ENCODE assay signal across 16 cellular contexts in the genomic region with DNA sequence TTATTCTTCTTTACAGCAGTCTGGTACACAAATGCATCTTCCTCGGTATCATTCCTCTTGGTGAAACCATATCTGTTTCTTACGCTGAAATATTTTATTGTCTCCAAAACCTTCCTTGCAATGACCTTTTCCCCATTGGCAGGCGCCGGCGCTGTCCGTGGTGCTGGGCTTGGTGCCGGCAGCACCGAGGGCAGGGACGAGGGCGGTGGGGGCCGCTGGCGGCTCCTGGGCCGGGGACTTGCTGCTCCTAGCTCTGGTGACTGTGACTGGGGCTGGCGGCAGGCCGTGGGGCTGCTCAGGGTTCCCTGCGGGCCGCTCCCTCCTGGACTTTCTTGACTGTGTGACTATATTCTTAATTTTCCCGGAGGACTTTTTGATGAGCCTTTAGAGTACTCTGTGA.
DNase-seq lines count a peak whose midpoint lies in the region; ATAC-seq and TF ChIP-seq lines count a peak whose summit lies in the region.
"Had no signal": no experiment of that assay in that cellular context is flagged by ENCODE, and none has a peak within 500 bp of the region (broad histone marks: within the 10 kb centered on the region; RNA-seq: fewer than 3 reads in every experiment).

No MANE protein-coding gene starts in this region.

- TF ChIP-seq CTCF in epithelial cell of esophagus (IDR thresholded peaks at IDR 0.05; ENCODE audit: insufficient read depth, low read depth, low read length, missing control alignments) (no peak), mesothelial cell of epicardium (IDR thresholded peaks at IDR 0.05; ENCODE audit: unreplicated experiment) (no peak), upper lobe of right lung (IDR thresholded peaks at IDR 0.05) (no peak)

- H3K4me3 Mint-ChIP-seq in mesothelial cell of epicardium: no peak overlapping the region
- H3K4me3 Mint-ChIP-seq: CD4-positive, CD25-positive, alpha-beta regulatory T cell; memory B cell had no signal

- H3K4me1 ChIP-seq in upper lobe of right lung: no peaks in the 10 kb centered on the region
- H3K4me1 ChIP-seq: upper lobe of left lung had no signal

- H3K4me1 Mint-ChIP-seq in mesothelial cell of epicardium: no peaks in the 10 kb centered on the region
- H3K4me1 Mint-ChIP-seq: CD4-positive, CD25-positive, alpha-beta regulatory T cell; memory B cell had no signal

- in situ Hi-C loops in KBM-7 (cut with MboI; ENCODE audit: low pct_unique_long_range_greater_than_20kb, low sequenced_read_pairs): no loop called here

- no peaks in the 10 kb centered on the region for H3K9me3 Mint-ChIP-seq in mesothelial cell of epicardium

- H3K4me3 ChIP-seq in epithelial cell of esophagus (ENCODE audit: low read length): no peak overlapping the region
- H3K4me3 ChIP-seq in upper lobe of right lung: no peak overlapping the region
- H3K4me3 ChIP-seq: upper lobe of left lung had no signal

- H3K9me3 ChIP-seq in upper lobe of right lung: no peaks in the 10 kb centered on the region

- DNase-seq in CD1c-positive myeloid dendritic cell (ENCODE audit: extremely low spot score): peak; percentile 1
- peak; percentile 9 for DNase-seq in KBM-7
- DNase-seq in epithelial cell of esophagus (ENCODE audit: low read depth): peak; percentile 38
- DNase-seq in mesothelial cell of epicardium (ENCODE audit: low spot score in 2 of 2, unreplicated experiment in 2 of 2): peak; percentile 38 to 69
- DNase-seq in NCI-H526 treated with DMSO at 0.1 percent for 48 hours (lab: John Stamatoyannopoulos, UW): no peak
- DNase-seq in stimulated activated naive CD4-positive, alpha-beta T cell (lab: John Stamatoyannopoulos, UW): no peak
- no peak for DNase-seq in upper lobe of right lung
- no peak for DNase-seq in NCI-H1105 treated with DMSO at 0.1 percent for 48 hours (lab: John Stamatoyannopoulos, UW)
- DNase-seq: activated gamma-delta T cell; CD4-positive, CD25-positive, alpha-beta regulatory T cell; HCEC 1CT; NCI-H524 treated with DMSO at 0.1 percent for 48 hours had no signal

- intact Hi-C loops in upper lobe of right lung (cut with DNase I): no loop called here

- H3K27ac Mint-ChIP-seq in mesothelial cell of epicardium: no peak overlapping the region
- H3K27ac Mint-ChIP-seq: CD4-positive, CD25-positive, alpha-beta regulatory T cell; memory B cell had no signal

- peaks cover 21% of the 10 kb centered on the region for H3K27me3 Mint-ChIP-seq in mesothelial cell of epicardium (ENCODE audit: low read depth)
- H3K27me3 Mint-ChIP-seq: CD4-positive, CD25-positive, alpha-beta regulatory T cell; memory B cell had no signal

- no peaks in the 10 kb centered on the region for H3K36me3 ChIP-seq in upper lobe of right lung
- H3K36me3 ChIP-seq: upper lobe of left lung had no signal

- H3K27me3 ChIP-seq in upper lobe of right lung: no peaks in the 10 kb centered on the region
- H3K27me3 ChIP-seq: upper lobe of left lung had no signal

- no peaks in the 10 kb centered on the region for H3K36me3 Mint-ChIP-seq in mesothelial cell of epicardium
- H3K36me3 Mint-ChIP-seq: CD4-positive, CD25-positive, alpha-beta regulatory T cell; memory B cell had no signal

- no peak overlapping the region for H3K27ac ChIP-seq in upper lobe of right lung
- H3K27ac ChIP-seq: upper lobe of left lung had no signal

- ATAC-seq in upper lobe of right lung: no peak
- ATAC-seq: activated CD4-positive, CD25-positive, alpha-beta regulatory T cell treated with anti-CD3 and anti-CD28 coated beads, Interleukin-2, amount 50 U/mL, for 24 hours; sciatic nerve had no signal

Comparison
In these comparisons a context has a peak if more than half of its experiments do, and no peak if none do; other contexts are left out.
1. DNase-seq: peak in CD1c-positive myeloid dendritic cell (single experiment), KBM-7 (single experiment), epithelial cell of esophagus (single experiment) and mesothelial cell of epicardium (2 of 2); none in NCI-H526 treated with DMSO at 0.1 percent for 48 hours (single experiment), stimulated activated naive CD4-positive, alpha-beta T cell (0 of 6), upper lobe of right lung (single experiment) and NCI-H1105 treated with DMSO at 0.1 percent for 48 hours (single experiment).